In genomic region chr6:33199687-33200233, GRCh38 we compare ENCODE assay signal across 1 cellular context.
TF ChIP-seq lines count a peak whose summit lies in the region.

No MANE protein-coding gene starts in this region.

TF ChIP-seq in H1, 55 proteins besides CTCF, POLR2A, EP300 and RAD21:
- no peak for TF ChIP-seq BRCA1 (IDR thresholded peaks at IDR 0.05; ENCODE audit: low read depth, low read length)
- TF ChIP-seq CBX8 (IDR thresholded peaks at IDR 0.05; ENCODE audit: borderline replicate concordance, low read depth, low read length): no peak
- no peak for TF ChIP-seq ASH2L (IDR thresholded peaks at IDR 0.05; ENCODE audit: low read length)
- no peak; the same call in 1 of the 2 replicates for TF ChIP-seq SP1 (IDR thresholded peaks at IDR 0.05; ENCODE audit: low read depth, low read length)
- no peak for TF ChIP-seq YY1 (IDR thresholded peaks at IDR 0.05; ENCODE audit: low read depth, low read length)
- TF ChIP-seq RNF2 (IDR thresholded peaks at IDR 0.05; ENCODE audit: borderline replicate concordance, low read depth, low read length, missing control alignments, poor library complexity, severe bottlenecking): no peak
- TF ChIP-seq JUND (IDR thresholded peaks at IDR 0.05; ENCODE audit: low read length): no peak
- no peak for TF ChIP-seq GTF2F1 (IDR thresholded peaks at IDR 0.05; ENCODE audit: borderline replicate concordance, low read depth, low read length)
- TF ChIP-seq SUZ12 (IDR thresholded peaks at IDR 0.05; ENCODE audit: low read length): no peak
- TF ChIP-seq POU5F1 (IDR thresholded peaks at IDR 0.05; ENCODE audit: low read depth, low read length): no peak
